8 cellular contexts compared by ENCODE assay signal in genomic region chr12:122523280-122523679, GRCh38. TPM values are rescaled to one million over a fixed set of nuclear protein-coding genes. Genes with fewer than 3 reads are reported as not detected.
A peak's percentile ranks its signal among the peaks of the same experiment; 100 is the strongest.
DNase-seq lines count a peak whose midpoint lies in the region; ATAC-seq and TF ChIP-seq lines count a peak whose summit lies in the region.

No MANE protein-coding gene starts in this region.

- H3K4me3 ChIP-seq in SK-N-SH (ENCODE audit: low read depth in 2 of 2, low read length in 1 of 2) (peak overlapping the region in 1 of 2 experiments; percentile 27; a peak in 1 of 4 replicates), PC-9 (peak overlapping the region; percentile 86; the same call in 1 of the 2 replicates), skeletal muscle cell (ENCODE audit: low read depth, low read length) (peak overlapping the region; percentile 57)

- ATAC-seq in SK-N-SH treated with all-trans-retinoic acid at 6 μM for 48 hours: no peak

- CTCF ChIA-PET in SK-N-SH (lab: Yijun Ruan, JAX) (no interaction called here), PC-9 (lab: Charles Lee) (no interaction called here)

- POLR2A ChIA-PET in SK-N-SH (lab: Yijun Ruan, JAX): interaction anchor here (0.5 kb wide), 1 partner anchor 36 kb away, joined by 4 read pairs; no protein-coding TSS in a partner anchor
- POLR2A ChIA-PET in PC-9 (lab: Charles Lee; ENCODE audit: unreplicated experiment): no interaction called here

- no peak overlapping the region; the same call in 1 of the 2 replicates for H2AFZ ChIP-seq in SK-N-SH (ENCODE audit: low read depth)
- H2AFZ ChIP-seq in PC-9: no peak overlapping the region

- intact Hi-C loops in PC-9 (cut with micrococcal nuclease; ENCODE audit: unreplicated experiment): no loop called here

- H3K9me3 ChIP-seq in SK-N-SH: no peaks in the 10 kb centered on the region
- H3K9me3 ChIP-seq in PC-9 (ENCODE audit: insufficient read depth, low read depth): no peaks in the 10 kb centered on the region

- H3K27ac ChIP-seq in SK-N-SH (ENCODE audit: low read depth in 2 of 2, low read length in 1 of 2) (peak overlapping the region in 1 of 2 experiments; percentile 99; a peak in 1 of 4 replicates), PC-9 (peak overlapping the region; percentile 35; the same call in 1 of the 2 replicates), epithelial cell of prostate (peak overlapping the region; percentile 0)

- H4K20me1 ChIP-seq in SK-N-SH (ENCODE audit: insufficient read depth): peaks cover 60% of the 10 kb centered on the region
- peaks cover 73% of the 10 kb centered on the region for H4K20me1 ChIP-seq in PC-9 (ENCODE audit: insufficient read depth)

- H3K9me2 ChIP-seq in SK-N-SH (no peaks in the 10 kb centered on the region), PC-9 (ENCODE audit: insufficient read depth) (no peaks in the 10 kb centered on the region)

- BruUV-seq in PC-9 (replicated peaks; lab: Mats Ljungman, UMichigan): no TSS peak

- TF ChIP-seq EP300 in SK-N-SH (IDR thresholded peaks at IDR 0.05; ENCODE audit: borderline replicate concordance in 1 of 2, low read depth in 1 of 2, low read length in 1 of 2): no peak

- H3K4me2 ChIP-seq in SK-N-SH (peak overlapping the region; percentile 73), PC-9 (peak overlapping the region; percentile 94)

- peaks cover 38% of the 10 kb centered on the region for H3F3A ChIP-seq in SK-N-SH (replicated peaks; ENCODE audit: insufficient read depth)
- H3F3A ChIP-seq in PC-9 (ENCODE audit: insufficient read depth, low read depth): peaks cover 51% of the 10 kb centered on the region

- H3K4me1 ChIP-seq in SK-N-SH (ENCODE audit: control insufficient read depth in 1 of 2, insufficient read depth in 2 of 2, low read depth in 1 of 2, low read length in 1 of 2) (peaks cover 14 to 17% of the 10 kb centered on the region in 2 experiments; a peak in 3 of 4 replicates), PC-9 (replicated peaks; ENCODE audit: insufficient read depth) (peaks cover 32% of the 10 kb centered on the region)

- H3K36me3 ChIP-seq in SK-N-SH (replicated peaks in 1 of 2; ENCODE audit: control insufficient read depth in 1 of 2, insufficient read depth in 2 of 2, low read length in 1 of 2): peaks cover 53 to 67% of the 10 kb centered on the region in 2 experiments
- H3K36me3 ChIP-seq in PC-9 (ENCODE audit: low read depth): peaks cover 66% of the 10 kb centered on the region

- H3K27me3 ChIP-seq in SK-N-SH (ENCODE audit: insufficient read depth) (no peaks in the 10 kb centered on the region), PC-9 (ENCODE audit: insufficient read depth, low read depth) (no peaks in the 10 kb centered on the region)

- 74% methylated on average over 8 of the region's 8 CpGs for WGBS in SK-N-SH (ENCODE audit: low lambda C conversion rate)

- TF ChIP-seq RAD21 in SK-N-SH (IDR thresholded peaks at IDR 0.05; ENCODE audit: low read length): no peak

- 0 out of 2 replicates have a peak overlapping the region, but pooled peaks have one; percentile 3 for H3K9ac ChIP-seq in SK-N-SH

- no peak for TF ChIP-seq CTCF in SK-N-SH (IDR thresholded peaks at IDR 0.05)
- no peak for TF ChIP-seq CTCF in PC-9 (conservative IDR thresholded peaks at IDR 0.05)

- DNase-seq in SK-N-SH (no peak), PC-9 (no peak), epithelial cell of prostate (ENCODE audit: low read depth, low spot score) (no peak), skeletal muscle cell (ENCODE audit: low read depth) (no peak), activated gamma-delta T cell (lab: John Stamatoyannopoulos, UW) (no peak), NCI-H2029 (lab: John Stamatoyannopoulos, UW) (no peak), SHP77 (lab: John Stamatoyannopoulos, UW) (no peak)

- H3K79me2 ChIP-seq in SK-N-SH (ENCODE audit: insufficient read depth) (peaks cover 94% of the 10 kb centered on the region), PC-9 (ENCODE audit: low read depth) (peaks cover 93% of the 10 kb centered on the region)

TF ChIP-seq in SK-N-SH, 30 proteins besides CTCF, POLR2A, EP300 and RAD21:
- peak; percentile 24; the same call in 1 of the 2 replicates for TF ChIP-seq MXI1 (IDR thresholded peaks at IDR 0.05; ENCODE audit: low read depth, low read length)
- no peak for TF ChIP-seq RFX5 (IDR thresholded peaks at IDR 0.05; ENCODE audit: low read length)
- TF ChIP-seq YY1 (IDR thresholded peaks at IDR 0.05; ENCODE audit: low read depth): no peak

TF ChIP-seq in SK-N-SH treated with all-trans-retinoic acid at 6 μM for 48 hours, 23 proteins besides CTCF, POLR2A, EP300 and RAD21:
- no peak for TF ChIP-seq POU6F1 (CRISPR knock-in tag; IDR thresholded peaks at IDR 0.05; ENCODE audit: borderline replicate concordance, low read depth)
- no peak for TF ChIP-seq CSRNP3 (CRISPR knock-in tag; IDR thresholded peaks at IDR 0.05)
- no peak for TF ChIP-seq ZNF70 (CRISPR knock-in tag; IDR thresholded peaks at IDR 0.05)

RNA-seq across cellular contexts. Expression of gene RSRC2, which starts 3.5 kb away (rescaled TPM):
- 24.8 and 25.3 TPM in 2 replicates for polyA plus RNA-seq in SK-N-SH (2012; rRNA removed)
- polyA plus RNA-seq in SK-N-SH (2012; cell fraction: cytosol; rRNA removed): 21.4 and 32.0 TPM in 2 replicates
- 40.3 and 77.6 TPM in 2 replicates for polyA plus RNA-seq in SK-N-SH (2012; cell fraction: nucleus; rRNA removed)
- total RNA-seq in PC-9 (2021): 61.2 and 64.5 TPM in 2 replicates

RNA-seq across cellular contexts. Expression of gene KNTC1, which starts 3.8 kb away (rescaled TPM):
- 13.2 and 17.2 TPM in 2 replicates for polyA plus RNA-seq in SK-N-SH (2012; rRNA removed)
- polyA plus RNA-seq in SK-N-SH (2012; cell fraction: cytosol; rRNA removed): 7.9 and 8.3 TPM in 2 replicates
- polyA plus RNA-seq in SK-N-SH (2012; cell fraction: nucleus; rRNA removed): 59.8 and 86.7 TPM in 2 replicates
- 63.0 and 67.7 TPM in 2 replicates for total RNA-seq in PC-9 (2021)

RNA-seq across cellular contexts. Expression of gene ZCCHC8, which starts 22.5 kb away (rescaled TPM):
- 11.3 and 14.0 TPM in 2 replicates for polyA plus RNA-seq in SK-N-SH (2012; rRNA removed)
- polyA plus RNA-seq in SK-N-SH (2012; cell fraction: cytosol; rRNA removed): 8.6 and 9.9 TPM in 2 replicates
- polyA plus RNA-seq in SK-N-SH (2012; cell fraction: nucleus; rRNA removed): 23.5 and 37.9 TPM in 2 replicates
- total RNA-seq in PC-9 (2021): 16.7 and 24.3 TPM in 2 replicates
